14 cellular contexts compared by ENCODE assay signal in genomic region chr1:85280636-85281035, GRCh38. TPM values are rescaled to one million over a fixed set of nuclear protein-coding genes. Genes with fewer than 3 reads are reported as not detected.
DNase-seq lines count a peak whose midpoint lies in the region; ATAC-seq and TF ChIP-seq lines count a peak whose summit lies in the region.
"Had no signal": no experiment of that assay in that cellular context is flagged by ENCODE, and none has a peak within 500 bp of the region (broad histone marks: within the 10 kb centered on the region; RNA-seq: fewer than 3 reads in every experiment).

No MANE protein-coding gene starts in this region.

- H3F3A ChIP-seq in neural progenitor cell (ENCODE audit: low read depth): peaks cover 12% of the 10 kb centered on the region

- H3K4me1 ChIP-seq in esophagus squamous epithelium: peaks cover 17 to 57% (median 30%) of the 10 kb centered on the region in 3 donors
- H3K4me1 ChIP-seq in neural progenitor cell: no peaks in the 10 kb centered on the region
- H3K4me1 ChIP-seq in heart right ventricle: peaks cover 0 to 26% (median 5%) of the 10 kb centered on the region in 9 donors
- H3K4me1 ChIP-seq in body of pancreas: peaks cover 15% of the 10 kb centered on the region

- H3K4me3 Mint-ChIP-seq in neural progenitor cell: no peak overlapping the region
- H3K4me3 Mint-ChIP-seq in T-helper 17 cell: no peak overlapping the region
- no peak overlapping the region for H3K4me3 Mint-ChIP-seq in stimulated activated effector memory CD8-positive, alpha-beta T cell treated with anti-CD3 and anti-CD28 coated beads, Interleukin-12 subunit alpha, Interleukin-12 subunit beta, amount 100 ng/mL, for 72 hours
- H3K4me3 Mint-ChIP-seq: CD14-positive monocyte; CD8-positive, alpha-beta T cell had no signal

- H4K20me1 ChIP-seq in neural progenitor cell (ENCODE audit: low read depth): no peaks in the 10 kb centered on the region

- peak overlapping the region in 3 of 4 donors; percentile 11 to 30 (median 21) for H3K27ac ChIP-seq in esophagus squamous epithelium
- H3K27ac ChIP-seq in neural progenitor cell: no peak overlapping the region
- no peak overlapping the region for H3K27ac ChIP-seq in heart right ventricle
- H3K27ac ChIP-seq in body of pancreas: no peak overlapping the region

- TF ChIP-seq CTCF in HFF-Myc (IDR thresholded peaks at IDR 0.05; ENCODE audit: low read depth, low read length, missing control alignments): no peak
- no peak for TF ChIP-seq CTCF in esophagus squamous epithelium (IDR thresholded peaks at IDR 0.05)
- no peak for TF ChIP-seq CTCF in neural progenitor cell (IDR thresholded peaks at IDR 0.05)
- TF ChIP-seq CTCF in heart right ventricle (IDR thresholded peaks at IDR 0.05): no peak
- no peak for TF ChIP-seq CTCF in body of pancreas (IDR thresholded peaks at IDR 0.05)

- no peak overlapping the region for H3K4me2 ChIP-seq in neural progenitor cell

- TF ChIP-seq POLR2A in esophagus squamous epithelium (IDR thresholded peaks at IDR 0.05): no peak
- TF ChIP-seq POLR2A in body of pancreas (IDR thresholded peaks at IDR 0.05): no peak

- ATAC-seq in heart right ventricle (no peak), T-helper 17 cell (no peak), body of pancreas (no peak)
- ATAC-seq in stimulated activated effector memory CD8-positive, alpha-beta T cell treated with anti-CD3 and anti-CD28 coated beads, Interleukin-12 subunit alpha, Interleukin-12 subunit beta, amount 100 ng/mL, for 72 hours: no peak
- ATAC-seq: CD8-positive, alpha-beta T cell had no signal

- H3K4me3 ChIP-seq in HFF-Myc (replicated peaks; ENCODE audit: low read depth, low read length) (no peak overlapping the region), esophagus squamous epithelium (no peak overlapping the region), neural progenitor cell (no peak overlapping the region), heart right ventricle (no peak overlapping the region), body of pancreas (no peak overlapping the region)

- intact Hi-C loops in esophagus squamous epithelium (cut with DNase I): no loop called here
- intact Hi-C loops in heart right ventricle (cut with DNase I): no loop called here
- intact Hi-C loops in body of pancreas (cut with DNase I): no loop called here

- no peak overlapping the region for H3K9ac ChIP-seq in neural progenitor cell

- no peaks in the 10 kb centered on the region for H3K9me3 Mint-ChIP-seq in neural progenitor cell
- H3K9me3 Mint-ChIP-seq in stimulated activated effector memory CD8-positive, alpha-beta T cell treated with anti-CD3 and anti-CD28 coated beads, Interleukin-12 subunit alpha, Interleukin-12 subunit beta, amount 100 ng/mL, for 72 hours: no peaks in the 10 kb centered on the region
- H3K9me3 Mint-ChIP-seq: CD8-positive, alpha-beta T cell had no signal

- H3K9me3 ChIP-seq in esophagus squamous epithelium (no peaks in the 10 kb centered on the region), neural progenitor cell (ENCODE audit: low read depth) (no peaks in the 10 kb centered on the region), heart right ventricle (no peaks in the 10 kb centered on the region), T-helper 17 cell (ENCODE audit: control insufficient read depth, low read length, poor library complexity, severe bottlenecking) (no peaks in the 10 kb centered on the region), body of pancreas (no peaks in the 10 kb centered on the region)

- no peaks in the 10 kb centered on the region for H3K27me3 ChIP-seq in esophagus squamous epithelium
- H3K27me3 ChIP-seq in neural progenitor cell: no peaks in the 10 kb centered on the region
- H3K27me3 ChIP-seq in heart right ventricle: no peaks in the 10 kb centered on the region
- no peaks in the 10 kb centered on the region for H3K27me3 ChIP-seq in body of pancreas

- peaks cover 3% of the 10 kb centered on the region for H3K79me2 ChIP-seq in neural progenitor cell (ENCODE audit: low read depth)

- H3K27ac Mint-ChIP-seq in neural progenitor cell (peak overlapping the region; percentile 51), T-helper 17 cell (no peak overlapping the region)
- H3K27ac Mint-ChIP-seq in stimulated activated effector memory CD8-positive, alpha-beta T cell treated with anti-CD3 and anti-CD28 coated beads, Interleukin-12 subunit alpha, Interleukin-12 subunit beta, amount 100 ng/mL, for 72 hours: no peak overlapping the region
- H3K27ac Mint-ChIP-seq: CD8-positive, alpha-beta T cell had no signal

- H3K36me3 Mint-ChIP-seq in neural progenitor cell: no peaks in the 10 kb centered on the region
- H3K36me3 Mint-ChIP-seq in T-helper 17 cell (ENCODE audit: low read depth): no peaks in the 10 kb centered on the region
- no peaks in the 10 kb centered on the region for H3K36me3 Mint-ChIP-seq in stimulated activated effector memory CD8-positive, alpha-beta T cell treated with anti-CD3 and anti-CD28 coated beads, Interleukin-12 subunit alpha, Interleukin-12 subunit beta, amount 100 ng/mL, for 72 hours
- H3K36me3 Mint-ChIP-seq: CD14-positive monocyte; CD8-positive, alpha-beta T cell had no signal

- H3K36me3 ChIP-seq in esophagus squamous epithelium: no peaks in the 10 kb centered on the region
- no peaks in the 10 kb centered on the region for H3K36me3 ChIP-seq in neural progenitor cell
- H3K36me3 ChIP-seq in heart right ventricle: no peaks in the 10 kb centered on the region
- H3K36me3 ChIP-seq in body of pancreas (replicated peaks in 1 of 2; ENCODE audit: insufficient read depth in 1 of 2, low read depth in 2 of 2): no peaks in the 10 kb centered on the region

- H2AFZ ChIP-seq in neural progenitor cell (replicated peaks): no peak overlapping the region

- DNase-seq in HFF-Myc (ENCODE audit: extremely low read depth, low read depth) (peak; percentile 72), esophagus squamous epithelium (lab: John Stamatoyannopoulos, UW) (no peak), neural progenitor cell (ENCODE audit: low spot score) (no peak), heart right ventricle (no peak), T-helper 17 cell (no peak), body of pancreas (no peak)
- no peak for DNase-seq in stimulated activated effector memory CD8-positive, alpha-beta T cell treated with anti-CD3 and anti-CD28 coated beads, Interleukin-12 subunit alpha, Interleukin-12 subunit beta, amount 100 ng/mL, for 72 hours (ENCODE audit: low spot score in 2 of 2)
- DNase-seq: CD8-positive, alpha-beta T cell; COR-L47; DMS153; DMS79 treated with DMSO at 0.1 percent for 48 hours; EL; HCEC 1CT had no signal

- H3K27me3 Mint-ChIP-seq in neural progenitor cell (ENCODE audit: insufficient read depth, low read depth) (peaks cover 7% of the 10 kb centered on the region), T-helper 17 cell (no peaks in the 10 kb centered on the region)

- WGBS in esophagus squamous epithelium, 2 donors: 40 to 43% methylated on average over 4 of the region's 4 CpGs
- WGBS in heart right ventricle, 2 donors: 85 to 87% methylated on average over 4 of the region's 4 CpGs
- WGBS in body of pancreas, 2 donors: 39 to 41% methylated on average over 4 of the region's 4 CpGs

- H3K4me1 Mint-ChIP-seq in neural progenitor cell (peaks cover under 1% of the 10 kb centered on the region), T-helper 17 cell (peaks cover 18% of the 10 kb centered on the region)
- peaks cover 20% of the 10 kb centered on the region for H3K4me1 Mint-ChIP-seq in stimulated activated effector memory CD8-positive, alpha-beta T cell treated with anti-CD3 and anti-CD28 coated beads, Interleukin-12 subunit alpha, Interleukin-12 subunit beta, amount 100 ng/mL, for 72 hours

RNA-seq across cellular contexts. Expression of gene BCL10, which starts 4.2 kb away (rescaled TPM):
- total RNA-seq in esophagus squamous epithelium (10 to 100 TPM; 24.4 to 42.3 (median 27.0) TPM), neural progenitor cell (ENCODE audit: low replicate concordance) (17.4 and 28.2 TPM in 2 replicates), heart right ventricle (10 to 100 TPM in 3 of 10 donors, 1 to 10 TPM in 7; 6.2 to 15.3 (median 9.4) TPM), T-helper 17 cell (10 to 100 TPM; 49.8 to 51.9 TPM), body of pancreas (1 to 10 TPM; 4.9 to 9.3 TPM)
- 1 to 10 TPM; 4.1 to 4.3 TPM for polyA plus RNA-seq in heart right ventricle

RNA-seq across cellular contexts. Expression of gene C1orf52, which starts 21.2 kb away (rescaled TPM):
- total RNA-seq in esophagus squamous epithelium (10 to 100 TPM in 3 of 4 donors, 1 to 10 TPM in 1; 9.1 to 15.2 (median 12.2) TPM), neural progenitor cell (ENCODE audit: low replicate concordance) (33.2 and 55.8 TPM in 2 replicates), heart right ventricle (10 to 100 TPM; 12.8 to 21.3 (median 15.0) TPM), T-helper 17 cell (10 to 100 TPM; 51.5 to 51.7 TPM), body of pancreas (10 to 100 TPM in 1 of 2 donors, 1 to 10 TPM in 1; 6.6 to 20.2 TPM)
- 10 to 100 TPM; 18.4 to 34.4 TPM for polyA plus RNA-seq in heart right ventricle

Comparison
In these comparisons a context has a peak if more than half of its experiments do, and no peak if none do; other contexts are left out.
1. H3K27ac ChIP-seq: peak in esophagus squamous epithelium (3 of 4); none in neural progenitor cell (single experiment), heart right ventricle (0 of 10) and body of pancreas (0 of 4).